Comparison of ENCODE assay signal across 10 cellular contexts in the genomic region with DNA sequence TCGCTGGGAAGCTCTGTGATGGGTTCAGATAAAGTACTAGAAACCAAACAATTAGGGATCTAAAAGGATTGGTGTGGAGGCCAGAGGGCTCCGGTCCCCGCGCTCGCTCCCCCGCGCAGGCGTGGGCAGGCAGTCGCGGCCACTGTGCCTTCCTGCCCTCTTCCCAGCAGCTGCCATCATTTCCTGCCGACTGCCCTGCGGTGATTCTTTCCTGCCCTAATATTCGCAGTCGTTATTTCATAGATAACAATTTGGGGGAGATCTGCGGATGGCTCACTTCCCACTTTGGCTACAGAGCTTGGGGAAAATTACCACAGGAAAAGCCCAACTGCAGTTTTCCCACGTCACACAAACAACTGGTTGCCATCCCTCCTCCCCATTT. TPM values are rescaled to one million over a fixed set of nuclear protein-coding genes. Genes with fewer than 3 reads are reported as not detected.
DNase-seq lines count a peak whose midpoint lies in the region; ATAC-seq and TF ChIP-seq lines count a peak whose summit lies in the region.
"Had no signal": no experiment of that assay in that cellular context is flagged by ENCODE, and none has a peak within 500 bp of the region (broad histone marks: within the 10 kb centered on the region; RNA-seq: fewer than 3 reads in every experiment).

No MANE protein-coding gene starts in this region.

- peak in 1 of 4 donors; percentile 23 for ATAC-seq in psoas muscle
- ATAC-seq in HG02798 (IDR thresholded peaks at IDR 0.05; ENCODE audit: poor library complexity, unreplicated experiment), result no peak

- no peaks in the 10 kb centered on the region for H3K9me2 ChIP-seq in Karpas-422 (replicated peaks; ENCODE audit: insufficient read depth, low read length)

- no peak overlapping the region for H3K9ac ChIP-seq in Karpas-422 (ENCODE audit: low read length)

- DNase-seq in G401 (ENCODE audit: low spot score), result peak; percentile 59
- DNase-seq in WERI-Rb-1, result no peak
- DNase-seq in head of caudate nucleus, result peak in 28 of 42 donors; percentile 28 to 72 (median 46)
- no peak for DNase-seq in psoas muscle
- DNase-seq in Karpas-422, result no peak
- DNase-seq in SIG-M5 treated with dmso at 0.1 percent for 504 hours (lab: John Stamatoyannopoulos, UW; ENCODE audit: unreplicated experiment), result no peak
- DNase-seq in NCI-H1694 (lab: John Stamatoyannopoulos, UW), result no peak
- DNase-seq: activated CD4-positive, alpha-beta T cell treated with anti-CD3 and anti-CD28 coated beads, Interleukin-2, amount 50 U/mL, for 4 hours; naive B cell had no signal

- in situ Hi-C loops in G401 (cut with HindIII; ENCODE audit: low sequenced_read_pairs), result no loop called here

- H3K79me2 ChIP-seq in Karpas-422 (ENCODE audit: low read length), result no peaks in the 10 kb centered on the region

- H3K4me2 ChIP-seq in Karpas-422 (ENCODE audit: low read depth, low read length, poor library complexity, severe bottlenecking), result no peak overlapping the region

- H3K27me3 ChIP-seq in WERI-Rb-1 (ENCODE audit: insufficient read depth, low read depth, severe bottlenecking) (peaks cover 2% of the 10 kb centered on the region), psoas muscle (ENCODE audit: insufficient read depth in 3 of 3, low read length in 2 of 3) (peaks cover 4 to 63% (median 16%) of the 10 kb centered on the region in 3 donors), Karpas-422 (ENCODE audit: low read length) (no peaks in the 10 kb centered on the region)

- H3K4me1 ChIP-seq in psoas muscle (peaks cover 13% of the 10 kb centered on the region), Karpas-422 (ENCODE audit: low read length) (no peaks in the 10 kb centered on the region)

- no peak overlapping the region for H2AFZ ChIP-seq in Karpas-422 (ENCODE audit: low read length)

- H3K27ac ChIP-seq in WERI-Rb-1, result peak overlapping the region; percentile 75
- H3K27ac ChIP-seq in psoas muscle, result no peak overlapping the region
- no peak overlapping the region for H3K27ac ChIP-seq in Karpas-422 (ENCODE audit: low read length)

- H3K4me3 ChIP-seq in WERI-Rb-1 (ENCODE audit: low read depth, low read length), result peak overlapping the region; percentile 86
- H3K4me3 ChIP-seq in psoas muscle, result peak overlapping the region; percentile 53
- H3K4me3 ChIP-seq in Karpas-422 (ENCODE audit: low read length), result no peak overlapping the region

- 4 to 6% (median 5%) methylated on average over 16 of the region's 16 CpGs for WGBS in psoas muscle, 3 donors

- TF ChIP-seq CTCF in WERI-Rb-1 (IDR thresholded peaks at IDR 0.05; ENCODE audit: low read depth, low read length) (no peak), psoas muscle (IDR thresholded peaks at IDR 0.05) (no peak)

- H3K36me3 ChIP-seq in WERI-Rb-1 (peaks cover 2% of the 10 kb centered on the region; the same call in 1 of the 2 replicates), psoas muscle (ENCODE audit: insufficient read depth in 1 of 2, low read depth in 1 of 2) (no peaks in the 10 kb centered on the region), Karpas-422 (ENCODE audit: insufficient read depth, low read length) (no peaks in the 10 kb centered on the region)

- H3K9me3 ChIP-seq in WERI-Rb-1 (ENCODE audit: severe bottlenecking), result no peaks in the 10 kb centered on the region
- no peaks in the 10 kb centered on the region for H3K9me3 ChIP-seq in psoas muscle
- peaks cover 32% of the 10 kb centered on the region for H3K9me3 ChIP-seq in Karpas-422 (ENCODE audit: low read length)

- intact Hi-C loops in head of caudate nucleus (cut with DNase I) (loop anchor here (10.0 kb wide), 2 partner anchors 72 to 582 kb away; no protein-coding TSS in a partner anchor), psoas muscle (cut with DNase I) (no loop called here)

- H4K20me1 ChIP-seq in Karpas-422 (ENCODE audit: insufficient read depth, low read depth, low read length), result no peaks in the 10 kb centered on the region

RNA-seq across cellular contexts. Expression of a gene that starts 2.2 kb away (rescaled TPM):
- not detected in 2 replicates for total RNA-seq in G401 (2014; rRNA removed; shearing (Covaris generic))
- total RNA-seq in psoas muscle, result 1 to 10 TPM in 1 of 4 donors, under 1 TPM in 2, not detected in 1; 0.09 to 3.0 (median 0.15) TPM
- polyA plus RNA-seq in psoas muscle, result under 1 TPM in 1 of 3 donors, not detected in 2; 0.09 TPM
- total RNA-seq in Karpas-422 (2014; rRNA removed; shearing (Covaris generic); ENCODE audit: low replicate concordance), result not detected in 2 replicates

Comparison
In these comparisons a context has a peak if more than half of its experiments do, and no peak if none do; other contexts are left out.
1. DNase-seq: peak in G401 (single experiment) and head of caudate nucleus (28 of 42); none in WERI-Rb-1 (single experiment), psoas muscle (0 of 2), Karpas-422 (single experiment), SIG-M5 treated with dmso at 0.1 percent for 504 hours (single experiment) and NCI-H1694 (single experiment).